In genomic region chr6:8301502-8301901, GRCh38 we compare ENCODE assay signal across 4 cellular contexts.
A peak's percentile ranks its signal among the peaks of the same experiment; 100 is the strongest.
TF ChIP-seq lines count a peak whose summit lies in the region.

No MANE protein-coding gene starts in this region.

TF ChIP-seq in HepG2, 621 proteins besides CTCF, POLR2A, EP300 and RAD21:
- TF ChIP-seq THAP11 (CRISPR knock-in tag; IDR thresholded peaks at IDR 0.05): no peak
- TF ChIP-seq MAFK (conservative IDR thresholded peaks at IDR 0.05 in 1 of 2, IDR thresholded peaks at IDR 0.05 in 1 of 2; ENCODE audit: low read length in 2 of 2): peak; percentile 87 to 92
- no peak for TF ChIP-seq JUND (CRISPR knock-in tag; IDR thresholded peaks at IDR 0.05)
- peak; percentile 87 for TF ChIP-seq MAFF (IDR thresholded peaks at IDR 0.05; ENCODE audit: low read depth, low read length)

TF ChIP-seq in A549, 52 proteins besides CTCF, POLR2A, EP300 and RAD21:
- TF ChIP-seq, protein P1, sequence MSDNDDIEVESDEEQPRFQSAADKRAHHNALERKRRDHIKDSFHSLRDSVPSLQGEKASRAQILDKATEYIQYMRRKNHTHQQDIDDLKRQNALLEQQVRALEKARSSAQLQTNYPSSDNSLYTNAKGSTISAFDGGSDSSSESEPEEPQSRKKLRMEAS (IDR thresholded peaks at IDR 0.05): no peak
- no peak for TF ChIP-seq HEYL (CRISPR knock-in tag; IDR thresholded peaks at IDR 0.05)
- no peak for TF ChIP-seq RNF2 (IDR thresholded peaks at IDR 0.05; ENCODE audit: borderline replicate concordance, low read depth)
- TF ChIP-seq MAFK (IDR thresholded peaks at IDR 0.05; ENCODE audit: partially characterized antibody): peak; percentile 53

TF ChIP-seq in IMR-90, 13 proteins besides CTCF, POLR2A, EP300 and RAD21:
- TF ChIP-seq CEBPB (IDR thresholded peaks at IDR 0.05; ENCODE audit: low read depth, low read length) (no peak), FOS (IDR thresholded peaks at IDR 0.05; ENCODE audit: low read depth, low read length) (no peak), MAFK (IDR thresholded peaks at IDR 0.05; ENCODE audit: low read depth, low read length) (peak; percentile 69), ELK1 (IDR thresholded peaks at IDR 0.05; ENCODE audit: borderline replicate concordance, low read depth, low read length) (no peak), BHLHE40 (IDR thresholded peaks at IDR 0.05; ENCODE audit: low read depth, low read length) (no peak)

TF ChIP-seq in K562, 482 proteins besides CTCF, POLR2A, EP300 and RAD21:
- TF ChIP-seq MAFF (IDR thresholded peaks at IDR 0.05; ENCODE audit: low read length): peak; percentile 30; the same call in 1 of the 2 replicates
- TF ChIP-seq, protein P2, sequence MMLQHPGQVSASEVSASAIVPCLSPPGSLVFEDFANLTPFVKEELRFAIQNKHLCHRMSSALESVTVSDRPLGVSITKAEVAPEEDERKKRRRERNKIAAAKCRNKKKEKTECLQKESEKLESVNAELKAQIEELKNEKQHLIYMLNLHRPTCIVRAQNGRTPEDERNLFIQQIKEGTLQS (IDR thresholded peaks at IDR 0.05): no peak
- TF ChIP-seq, protein P2 (CRISPR knock-in tag; conservative IDR thresholded peaks at IDR 0.05): no peak
- peak; percentile 65 for TF ChIP-seq ZNF316 (IDR thresholded peaks at IDR 0.05)
- 0 out of 2 replicates have a peak, but pooled peaks have one; percentile 10 for TF ChIP-seq MAFK (IDR thresholded peaks at IDR 0.05; ENCODE audit: low read length)
